Comparison of ENCODE assay signal across 22 cellular contexts in the genomic region with DNA sequence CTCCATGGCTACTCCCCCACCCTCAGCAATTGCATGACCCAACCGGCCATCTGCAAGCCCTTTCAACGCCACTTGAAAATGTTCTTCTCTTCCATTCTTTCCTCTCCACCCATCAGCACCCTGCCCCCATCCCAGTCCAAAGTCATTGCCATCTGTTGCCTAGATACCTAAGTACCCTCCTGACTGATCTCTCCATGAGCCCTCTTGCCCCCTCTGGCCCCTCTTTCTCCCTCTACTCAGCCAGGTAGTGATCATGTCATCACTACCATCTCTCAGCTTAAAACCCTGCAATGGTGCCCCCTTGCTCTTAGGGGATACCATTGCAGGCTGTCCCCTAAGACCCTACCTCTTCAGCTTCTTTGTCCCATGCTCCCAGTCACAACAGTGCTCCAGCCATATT.
"Had no signal": no experiment of that assay in that cellular context is flagged by ENCODE, and none has a peak within 500 bp of the region (broad histone marks: within the 10 kb centered on the region; RNA-seq: fewer than 3 reads in every experiment).

No MANE protein-coding gene starts in this region.

- H3K4me3 ChIP-seq: gastroesophageal sphincter, heart right ventricle, prostate gland, transverse colon, vagina had no signal

- H3K4me1 ChIP-seq: gastroesophageal sphincter, heart right ventricle, prostate gland, transverse colon, vagina had no signal

- H3K36me3 Mint-ChIP-seq: activated naive CD8-positive, alpha-beta T cell treated with anti-CD3 and anti-CD28 coated beads for 36 hours; brain had no signal

- DNase-seq: activated B cell treated with CpG ODN at 0.5 μM for 24 hours; activated CD4-positive, alpha-beta T cell treated with anti-CD3 and anti-CD28 coated beads, Interleukin-2, amount 10 ng/mL, durations not matched to agents 24 days and 14 days; activated naive CD8-positive, alpha-beta T cell treated with anti-CD3 and anti-CD28 coated beads for 36 hours; amygdala; central memory CD4-positive, alpha-beta T cell; effector memory CD4-positive, alpha-beta T cell; heart right ventricle; islet precursor cell; naive B cell; right cardiac atrium; small intestine; stimulated activated CD4-positive, alpha-beta T cell treated with anti-CD3 and anti-CD28 coated beads, Interleukin-4, amount 100 ng/mL, for 4 hours; stimulated activated CD8-positive, alpha-beta memory T cell treated with anti-CD3 and anti-CD28 coated beads, Interleukin-4, amount 100 ng/mL, for 48 hours; stimulated activated naive CD8-positive, alpha-beta T cell treated with anti-CD3 and anti-CD28 coated beads, Interleukin-15, Interleukin-2, amounts not matched to agents 100 U/mL and 50 U/mL, for 24 hours; T-helper 2 cell; transverse colon had no signal

- FAIRE-seq: small intestine had no signal

- ATAC-seq: gastroesophageal sphincter; heart right ventricle; right cardiac atrium; stimulated activated naive CD8-positive, alpha-beta T cell treated with anti-CD3 and anti-CD28 coated beads, Interleukin-15, Interleukin-2, amounts not matched to agents 100 U/mL and 50 U/mL, for 24 hours had no signal

- H3K9me3 Mint-ChIP-seq: activated B cell treated with CpG ODN at 0.5 μM for 24 hours; activated CD4-positive, alpha-beta T cell treated with anti-CD3 and anti-CD28 coated beads, Interleukin-2, amount 10 ng/mL, durations not matched to agents 24 days and 14 days; activated naive CD8-positive, alpha-beta T cell treated with anti-CD3 and anti-CD28 coated beads for 36 hours; activated T-helper 1 cell treated with anti-CD3 and anti-CD28 coated beads, Interleukin-12 subunit alpha, Interleukin-12 subunit beta, Interleukin-2, Interleukin-4 antibody, amounts not matched to agents 30 ng/mL and 10 ng/mL and 1 ng/mL, durations not matched to agents 14 hours and 24 hours and 36 hours had no signal

- H3K36me3 ChIP-seq: gastroesophageal sphincter, heart right ventricle, prostate gland, transverse colon, vagina had no signal

- H3K27me3 ChIP-seq: vagina had no signal

- H3K4me1 Mint-ChIP-seq: activated B cell treated with CpG ODN at 0.5 μM for 24 hours; activated CD4-positive, alpha-beta T cell treated with anti-CD3 and anti-CD28 coated beads, Interleukin-2, amount 10 ng/mL, durations not matched to agents 24 days and 14 days; activated naive CD8-positive, alpha-beta T cell treated with anti-CD3 and anti-CD28 coated beads for 36 hours; naive B cell had no signal

- H3K4me3 Mint-ChIP-seq: activated B cell treated with CpG ODN at 0.5 μM for 24 hours; activated CD4-positive, alpha-beta T cell treated with anti-CD3 and anti-CD28 coated beads, Interleukin-2, amount 10 ng/mL, durations not matched to agents 24 days and 14 days; activated naive CD8-positive, alpha-beta T cell treated with anti-CD3 and anti-CD28 coated beads for 36 hours; activated T-helper 1 cell treated with anti-CD3 and anti-CD28 coated beads, Interleukin-12 subunit alpha, Interleukin-12 subunit beta, Interleukin-2, Interleukin-4 antibody, amounts not matched to agents 30 ng/mL and 10 ng/mL and 1 ng/mL, durations not matched to agents 14 hours and 24 hours and 36 hours; naive B cell had no signal

- H3K27ac Mint-ChIP-seq: activated B cell treated with CpG ODN at 0.5 μM for 24 hours; activated CD4-positive, alpha-beta T cell treated with anti-CD3 and anti-CD28 coated beads, Interleukin-2, amount 10 ng/mL, durations not matched to agents 24 days and 14 days; activated naive CD8-positive, alpha-beta T cell treated with anti-CD3 and anti-CD28 coated beads for 36 hours; activated T-helper 1 cell treated with anti-CD3 and anti-CD28 coated beads, Interleukin-12 subunit alpha, Interleukin-12 subunit beta, Interleukin-2, Interleukin-4 antibody, amounts not matched to agents 30 ng/mL and 10 ng/mL and 1 ng/mL, durations not matched to agents 14 hours and 24 hours and 36 hours; naive B cell had no signal

- H3K9me3 ChIP-seq: gastroesophageal sphincter, heart right ventricle, prostate gland, transverse colon, vagina had no signal

- H3K27ac ChIP-seq: epithelial cell of prostate, gastroesophageal sphincter, heart right ventricle, prostate gland, transverse colon, vagina had no signal
